20 cellular contexts compared by ENCODE assay signal in the genomic region with DNA sequence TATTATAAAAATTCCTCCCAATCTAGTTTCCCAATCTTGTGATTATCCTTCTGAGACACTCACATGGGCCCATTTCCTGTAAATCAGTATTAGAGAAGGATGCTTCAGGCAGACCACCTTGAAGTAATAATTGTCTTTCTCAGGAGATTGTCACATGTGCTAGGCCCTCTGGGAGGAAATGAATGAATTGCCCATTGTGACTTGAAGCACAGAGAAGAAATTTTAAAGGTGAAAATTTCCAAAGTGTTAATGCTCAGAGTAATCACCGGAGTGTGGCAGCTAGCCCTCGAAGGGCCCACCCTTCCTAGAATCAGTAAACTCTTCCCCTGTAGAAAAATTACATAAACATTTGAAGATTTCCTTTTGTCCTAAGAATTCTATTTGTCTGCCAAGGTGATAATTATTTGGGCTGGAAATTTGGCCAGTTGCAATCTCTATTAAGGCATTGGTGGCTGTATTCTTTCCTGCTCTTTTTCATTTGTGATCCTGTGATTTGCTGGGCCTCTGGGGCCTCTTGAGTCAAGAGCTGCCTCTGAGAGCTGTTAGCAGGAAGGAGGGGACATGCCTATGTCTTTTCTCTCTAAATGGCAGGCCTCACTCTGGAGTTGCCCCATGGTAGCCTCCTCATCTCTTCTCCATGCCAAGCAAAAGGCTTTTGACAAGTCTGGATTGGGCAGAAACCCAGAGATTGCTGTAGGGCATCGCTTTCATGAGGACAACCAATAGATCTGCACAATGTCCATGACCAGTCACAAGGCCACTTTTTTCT.
DNase-seq lines count a peak whose midpoint lies in the region; ATAC-seq and TF ChIP-seq lines count a peak whose summit lies in the region.
"Had no signal": no experiment of that assay in that cellular context is flagged by ENCODE, and none has a peak within 500 bp of the region (broad histone marks: within the 10 kb centered on the region; RNA-seq: fewer than 3 reads in every experiment).

No MANE protein-coding gene starts in this region.

- TF ChIP-seq CTCF in heart left ventricle (IDR thresholded peaks at IDR 0.05) (no peak), right atrium auricular region (IDR thresholded peaks at IDR 0.05) (no peak), VCaP (conservative IDR thresholded peaks at IDR 0.05) (no peak), mesothelial cell of epicardium (IDR thresholded peaks at IDR 0.05; ENCODE audit: unreplicated experiment) (no peak)

- ATAC-seq in heart left ventricle (peak in 3 of 4 donors; percentile 49 to 84 (median 76)), GM18511 (IDR thresholded peaks at IDR 0.05; ENCODE audit: unreplicated experiment) (no peak)
- ATAC-seq: GM12878 had no signal

- H3K4me1 ChIP-seq in heart left ventricle (peaks cover 0 to 22% (median 9%) of the 10 kb centered on the region in 12 donors), right atrium auricular region (peaks cover 0 to 22% of the 10 kb centered on the region in 2 donors)

- H3K36me3 Mint-ChIP-seq in mesothelial cell of epicardium, result no peaks in the 10 kb centered on the region
- H3K36me3 Mint-ChIP-seq: CD4-positive, CD25-positive, alpha-beta regulatory T cell had no signal

- no peaks in the 10 kb centered on the region for H3K9me3 ChIP-seq in heart left ventricle
- no peaks in the 10 kb centered on the region for H3K9me3 ChIP-seq in right atrium auricular region
- H3K9me3 ChIP-seq: SK-N-SH had no signal

- intact Hi-C loops in heart left ventricle (cut with DNase I), result no loop called here

- peaks cover 3% of the 10 kb centered on the region for H3K9me3 Mint-ChIP-seq in mesothelial cell of epicardium

- peak in 1 of 5 donors; percentile 25 for DNase-seq in heart left ventricle
- DNase-seq in right atrium auricular region (ENCODE audit: low spot score), result no peak
- no peak for DNase-seq in mesothelial cell of epicardium (ENCODE audit: low spot score in 2 of 2, unreplicated experiment in 2 of 2)
- no peak for DNase-seq in NCI-H524 (lab: John Stamatoyannopoulos, UW)
- DNase-seq in activated CD4-positive, CD25-positive, alpha-beta regulatory T cell treated with anti-CD3 and anti-CD28 coated beads, Interleukin-2, amount 50 U/mL, for 72 hours, result no peak
- DNase-seq: CD4-positive, CD25-positive, alpha-beta regulatory T cell; DND-41; GOT3; HCEC 1CT; KBM-7; NCI-H1092; NCI-H1436; NCI-H2029 treated with DMSO at 0.1 percent for 48 hours; NCI-H2171 treated with DMSO at 0.1 percent for 48 hours; NCI-H526; SHP77 treated with DMSO at 0.1 percent for 48 hours; SK-N-SH had no signal

- H3K27ac ChIP-seq in heart left ventricle, result peak overlapping the region in 8 of 12 donors; percentile 2 to 62 (median 38)
- peak overlapping the region in 1 of 2 donors; percentile 20 for H3K27ac ChIP-seq in right atrium auricular region
- H3K27ac ChIP-seq in VCaP, result peak overlapping the region; percentile 31; the same call in 1 of the 2 replicates

- no peaks in the 10 kb centered on the region for H3K27me3 Mint-ChIP-seq in mesothelial cell of epicardium (ENCODE audit: low read depth)
- H3K27me3 Mint-ChIP-seq: CD4-positive, CD25-positive, alpha-beta regulatory T cell had no signal

- H3K4me1 Mint-ChIP-seq in mesothelial cell of epicardium, result peaks cover 28% of the 10 kb centered on the region
- H3K4me1 Mint-ChIP-seq: CD4-positive, CD25-positive, alpha-beta regulatory T cell had no signal

- WGBS in heart left ventricle, 4 donors, result 51 to 67% (median 58%) methylated on average over 3 of the region's 3 CpGs

- no peak for TF ChIP-seq POLR2A in heart left ventricle (IDR thresholded peaks at IDR 0.05)

- H3K4me3 Mint-ChIP-seq in mesothelial cell of epicardium, result no peak overlapping the region
- H3K4me3 Mint-ChIP-seq: CD4-positive, CD25-positive, alpha-beta regulatory T cell had no signal

- H3K27me3 ChIP-seq in heart left ventricle, result no peaks in the 10 kb centered on the region
- no peaks in the 10 kb centered on the region for H3K27me3 ChIP-seq in right atrium auricular region

- H3K4me3 ChIP-seq in heart left ventricle (no peak overlapping the region), right atrium auricular region (no peak overlapping the region)
- H3K4me3 ChIP-seq: GM12878 had no signal

- H3K27ac Mint-ChIP-seq in mesothelial cell of epicardium, result peak overlapping the region; percentile 55
- H3K27ac Mint-ChIP-seq: CD4-positive, CD25-positive, alpha-beta regulatory T cell had no signal

- no peaks in the 10 kb centered on the region for H3K36me3 ChIP-seq in heart left ventricle
- no peaks in the 10 kb centered on the region for H3K36me3 ChIP-seq in right atrium auricular region
